ENCODE assay signal across 8 cellular contexts in genomic region chr9:93095205-93096130, GRCh38. TPM values are rescaled to one million over a fixed set of nuclear protein-coding genes. Genes with fewer than 3 reads are reported as not detected.
DNase-seq lines count a peak whose midpoint lies in the region; ATAC-seq and TF ChIP-seq lines count a peak whose summit lies in the region.

No MANE protein-coding gene starts in this region.

- no TSS peak for BruUV-seq in OCI-LY7 (replicated peaks; lab: Mats Ljungman, UMichigan)

- peak overlapping the region; percentile 97 to 100 (median 99) for H3K27ac Mint-ChIP-seq in IgD-negative memory B cell

- peak overlapping the region; percentile 87 for H3K27ac ChIP-seq in OCI-LY7 (ENCODE audit: low read depth, low read length, poor library complexity, severe bottlenecking)
- H3K27ac ChIP-seq in epithelial cell of prostate: peak overlapping the region; percentile 80

- H4K20me1 ChIP-seq in OCI-LY7 (ENCODE audit: insufficient read depth, low read length): no peaks in the 10 kb centered on the region

- DNase-seq in DMS153 (lab: John Stamatoyannopoulos, UW) (peak; percentile 97), OCI-LY7 (ENCODE audit: low spot score) (peak; percentile 99), activated T-cell treated with anti-CD3 and anti-CD28 coated beads for 4 hours (peak; percentile 100), epithelial cell of prostate (ENCODE audit: low read depth, low spot score) (peak; percentile 84), mucosa of descending colon (peak; percentile 100)
- peak; percentile 100 for DNase-seq in stimulated activated CD8-positive, alpha-beta memory T cell treated with anti-CD3 and anti-CD28 coated beads, Interleukin-2, amount 100 ng/mL, for 48 hours (ENCODE audit: low read depth in 2 of 2)

- H3K79me2 ChIP-seq in OCI-LY7 (ENCODE audit: insufficient read depth, low read depth, low read length): no peaks in the 10 kb centered on the region

- TF ChIP-seq CTCF in OCI-LY7 (conservative IDR thresholded peaks at IDR 0.05; ENCODE audit: low read length): no peak
- TF ChIP-seq CTCF in mucosa of descending colon (IDR thresholded peaks at IDR 0.05): no peak

- peaks cover 3% of the 10 kb centered on the region for H3K36me3 Mint-ChIP-seq in IgD-negative memory B cell

- POLR2A ChIA-PET in OCI-LY7 (lab: Charles Lee): interaction anchor here (0.6 to 1.6 kb wide), 3 partner anchors 31 to 130 kb away, joined by 3 to 13 read pairs (median 4); no protein-coding TSS in a partner anchor

- no peaks in the 10 kb centered on the region for H3K27me3 Mint-ChIP-seq in IgD-negative memory B cell

- H3K4me1 Mint-ChIP-seq in IgD-negative memory B cell: peaks cover 47 to 58% (median 54%) of the 10 kb centered on the region in 3 donors

- peak overlapping the region; percentile 99 for H3K4me2 ChIP-seq in OCI-LY7 (ENCODE audit: low read length)

- intact Hi-C loops in OCI-LY7 (cut with micrococcal nuclease; ENCODE audit: unreplicated experiment): loop anchor here (1.0 to 2.0 kb wide), 2 partner anchors 31 to 93 kb away; no protein-coding TSS in a partner anchor
- intact Hi-C loops in mucosa of descending colon (cut with DNase I, micrococcal nuclease): no loop called here

- no peaks in the 10 kb centered on the region for H3K9me3 Mint-ChIP-seq in IgD-negative memory B cell

- peak overlapping the region; percentile 2; the same call in 1 of the 2 replicates for H2AFZ ChIP-seq in OCI-LY7 (ENCODE audit: low read length)

- H3K9me3 ChIP-seq in OCI-LY7 (ENCODE audit: low read length): 0 out of 2 replicates have a peak, but pooled peaks cover under 1% of the 10 kb centered on the region
- H3K9me3 ChIP-seq in mucosa of descending colon: no peaks in the 10 kb centered on the region

- H3K4me1 ChIP-seq in OCI-LY7 (ENCODE audit: insufficient read depth, low read length, poor library complexity, severe bottlenecking) (peaks cover 60% of the 10 kb centered on the region), mucosa of descending colon (ENCODE audit: low read depth) (peaks cover 50% of the 10 kb centered on the region)

- peak overlapping the region; percentile 91 for H3K4me3 ChIP-seq in OCI-LY7 (ENCODE audit: low read depth, low read length, poor library complexity, severe bottlenecking)
- peak overlapping the region; percentile 84 for H3K4me3 ChIP-seq in mucosa of descending colon

- CTCF ChIA-PET in OCI-LY7 (lab: Charles Lee; ENCODE audit: unreplicated experiment): interaction anchor here (0.6 to 1.3 kb wide), 4 partner anchors 31 to 259 kb away, joined by 3 to 4 read pairs (median 3); partner anchors contain the start of gene NINJ1

- H3K36me3 ChIP-seq in OCI-LY7 (ENCODE audit: insufficient read depth, low read length) (no peaks in the 10 kb centered on the region), mucosa of descending colon (ENCODE audit: low read depth) (no peaks in the 10 kb centered on the region)

- ATAC-seq in GM21576 (IDR thresholded peaks at IDR 0.05; ENCODE audit: unreplicated experiment) (peak; percentile 51), mucosa of descending colon (peak; percentile 81)

- H3K4me3 Mint-ChIP-seq in IgD-negative memory B cell: peak overlapping the region; percentile 87 to 96 (median 93)

- no peaks in the 10 kb centered on the region for H3K9me2 ChIP-seq in OCI-LY7 (ENCODE audit: insufficient read depth, low read length)

RNA-seq across cellular contexts. Expression of gene CARD19, which starts 0.5 kb away (rescaled TPM):
- 36.2 TPM for polyA plus RNA-seq in IgD-negative memory B cell
- 18.4 and 26.8 TPM in 2 replicates for total RNA-seq in OCI-LY7 (2014; rRNA removed; shearing (Covaris generic))
- total RNA-seq in OCI-LY7 (2022): 13.4 and 15.8 TPM in 2 replicates
- 10 to 100 TPM; 39.1 to 47.8 (median 44.2) TPM for total RNA-seq in mucosa of descending colon

RNA-seq across cellular contexts. Expression of gene SUSD3, which starts 37.0 kb away (rescaled TPM):
- 96.3 TPM for polyA plus RNA-seq in IgD-negative memory B cell
- total RNA-seq in OCI-LY7 (2014; rRNA removed; shearing (Covaris generic)): 160 and 201 TPM in 2 replicates
- total RNA-seq in OCI-LY7 (2022) (94.1 and 116 TPM in 2 replicates), mucosa of descending colon (1 to 10 TPM; 1.2 to 2.5 (median 1.8) TPM)

RNA-seq across cellular contexts. Expression of gene NINJ1, which starts 38.6 kb away (rescaled TPM):
- polyA plus RNA-seq in IgD-negative memory B cell: 8.3 TPM
- 6.2 and 13.3 TPM in 2 replicates for total RNA-seq in OCI-LY7 (2014; rRNA removed; shearing (Covaris generic))
- 18.1 and 18.3 TPM in 2 replicates for total RNA-seq in OCI-LY7 (2022)
- total RNA-seq in mucosa of descending colon: 10 to 100 TPM; 19.5 to 68.9 (median 23.2) TPM

Comparison
In these comparisons a context has a peak if more than half of its experiments do, and no peak if none do; other contexts are left out.
1. Peak in every context shown above with its lines: DNase-seq, ATAC-seq, H3K4me3 ChIP-seq and H3K27ac ChIP-seq.
2. RNA of gene SUSD3, which starts 37.0 kb away (total RNA-seq): 94.1 to 201 TPM in OCI-LY7; 1.2 to 2.5 TPM in mucosa of descending colon; every median in the first group is over 10 times any median in the second.